8 cellular contexts compared by ENCODE assay signal in genomic region chr12:751828-752672, GRCh38. TPM values are rescaled to one million over a fixed set of nuclear protein-coding genes. Genes with fewer than 3 reads are reported as not detected.
A peak's percentile ranks its signal among the peaks of the same experiment; 100 is the strongest.
DNase-seq lines count a peak whose midpoint lies in the region; ATAC-seq lines count a peak whose summit lies in the region.

TSS of gene WNK1 (plus strand) at chr12:752579. CDS start at chr12:753566, 987 bp downstream.

- peaks cover 19 to 30% (median 23%) of the 10 kb centered on the region in 3 donors for H3K4me1 Mint-ChIP-seq in CD8-positive, alpha-beta memory T cell

- H3K27me3 Mint-ChIP-seq in CD8-positive, alpha-beta memory T cell: no peaks in the 10 kb centered on the region

- H3K9me3 Mint-ChIP-seq in CD8-positive, alpha-beta memory T cell: no peaks in the 10 kb centered on the region

- peak within 1 kb of the TSS; percentile 83 to 98 (median 92) for H3K27ac Mint-ChIP-seq in CD8-positive, alpha-beta memory T cell

- CTCF ChIA-PET in CD8-positive, alpha-beta memory T cell (lab: Charles Lee): interaction anchor here (1.1 to 6.1 kb wide), 30 partner anchors 9 to 198 kb away, joined by 3 to 66 read pairs (median 8); partner anchors contain the start of genes NINJ2 and RAD52

- H3K4me3 Mint-ChIP-seq in CD8-positive, alpha-beta memory T cell: peak within 1 kb of the TSS; percentile 93 to 99 (median 96)

- POLR2A ChIA-PET in CD8-positive, alpha-beta memory T cell (lab: Charles Lee): interaction anchor here (1.2 to 5.2 kb wide), 9 partner anchors 23 to 176 kb away, joined by 4 to 39 read pairs (median 9); no protein-coding TSS in a partner anchor

- H3K27me3 ChIP-seq in CD8-positive, alpha-beta memory T cell (ENCODE audit: insufficient read depth, low read length, poor library complexity, severe bottlenecking): no peaks in the 10 kb centered on the region
- H3K27me3 ChIP-seq in effector memory CD4-positive, alpha-beta T cell (replicated peaks; ENCODE audit: control insufficient read depth, insufficient read depth, low read length, poor library complexity, severe bottlenecking): no peaks in the 10 kb centered on the region

- no peaks in the 10 kb centered on the region for H3K9me3 ChIP-seq in CD8-positive, alpha-beta memory T cell (ENCODE audit: low read length)
- no peaks in the 10 kb centered on the region for H3K9me3 ChIP-seq in effector memory CD4-positive, alpha-beta T cell (ENCODE audit: control insufficient read depth, low read length)

- no peaks in the 10 kb centered on the region for H3K36me3 ChIP-seq in CD8-positive, alpha-beta memory T cell (ENCODE audit: insufficient read depth, low read length)
- no peaks in the 10 kb centered on the region for H3K36me3 ChIP-seq in effector memory CD4-positive, alpha-beta T cell (ENCODE audit: control insufficient read depth, insufficient read depth, low read length)

- ATAC-seq in GM19468 (IDR thresholded peaks at IDR 0.05; ENCODE audit: extremely low read depth, unreplicated experiment): peak; percentile 24

- H3K27ac ChIP-seq in CD8-positive, alpha-beta memory T cell (ENCODE audit: low read depth, low read length): peak within 1 kb of the TSS; percentile 71
- H3K27ac ChIP-seq in effector memory CD4-positive, alpha-beta T cell (ENCODE audit: insufficient read depth, low read length, poor library complexity, severe bottlenecking): peak within 1 kb of the TSS; percentile 95

- peaks cover 24% of the 10 kb centered on the region for H3K4me1 ChIP-seq in CD8-positive, alpha-beta memory T cell (ENCODE audit: insufficient read depth, low read length)
- peaks cover 16% of the 10 kb centered on the region for H3K4me1 ChIP-seq in effector memory CD4-positive, alpha-beta T cell (ENCODE audit: control insufficient read depth, insufficient read depth, low read length, poor library complexity, severe bottlenecking)

- peaks cover 0 to 28% (median 0%) of the 10 kb centered on the region in 3 donors for H3K36me3 Mint-ChIP-seq in CD8-positive, alpha-beta memory T cell

- H3K4me3 ChIP-seq in CD8-positive, alpha-beta memory T cell (ENCODE audit: low read length): peak within 1 kb of the TSS; percentile 80
- peak within 1 kb of the TSS; percentile 92 for H3K4me3 ChIP-seq in effector memory CD4-positive, alpha-beta T cell (ENCODE audit: insufficient read depth, low read depth, low read length, poor library complexity, severe bottlenecking)

- DNase-seq in CD8-positive, alpha-beta memory T cell: peak; percentile 96 to 98 (median 96)
- DNase-seq in HS-5 (ENCODE audit: low read depth) (peak; percentile 95), lung microvascular endothelial cell (ENCODE audit: low read depth in 2 of 2) (peak; percentile 99 to 100)
- peak; percentile 82 for DNase-seq in NK-92 treated with Interleukin-12 subunit alpha and Interleukin-12 subunit beta, amount 100 ng/mL, for 24 hours (lab: John Stamatoyannopoulos, UW)
- DNase-seq in activated CD8-positive, alpha-beta memory T cell treated with anti-CD3 and anti-CD28 coated beads for 24 hours: peak; percentile 99
- DNase-seq in effector memory CD4-positive, alpha-beta T cell: peak; percentile 97 to 98 (median 97)
- DNase-seq in stimulated activated CD8-positive, alpha-beta memory T cell treated with anti-CD3 and anti-CD28 coated beads, Interleukin-12 subunit alpha, Interleukin-12 subunit beta, amount 100 ng/mL, for 1 hour (ENCODE audit: low read depth): peak; percentile 98

RNA-seq across cellular contexts. Expression of gene WNK1, which starts in this region (rescaled TPM):
- total RNA-seq in CD8-positive, alpha-beta memory T cell: 100 to 1,000 TPM; 174 to 176 TPM
- 47.4 TPM for polyA plus RNA-seq in CD8-positive, alpha-beta memory T cell
- total RNA-seq in lung microvascular endothelial cell: 74.5 and 112 TPM in 2 replicates

Comparison
In these comparisons a context has a peak if more than half of its experiments do, and no peak if none do; other contexts are left out.
1. Peak in every context shown above with its lines: DNase-seq, ATAC-seq, H3K4me3 ChIP-seq and H3K27ac ChIP-seq.